Comparison of ENCODE assay signal across 6 cellular contexts in the genomic region with DNA sequence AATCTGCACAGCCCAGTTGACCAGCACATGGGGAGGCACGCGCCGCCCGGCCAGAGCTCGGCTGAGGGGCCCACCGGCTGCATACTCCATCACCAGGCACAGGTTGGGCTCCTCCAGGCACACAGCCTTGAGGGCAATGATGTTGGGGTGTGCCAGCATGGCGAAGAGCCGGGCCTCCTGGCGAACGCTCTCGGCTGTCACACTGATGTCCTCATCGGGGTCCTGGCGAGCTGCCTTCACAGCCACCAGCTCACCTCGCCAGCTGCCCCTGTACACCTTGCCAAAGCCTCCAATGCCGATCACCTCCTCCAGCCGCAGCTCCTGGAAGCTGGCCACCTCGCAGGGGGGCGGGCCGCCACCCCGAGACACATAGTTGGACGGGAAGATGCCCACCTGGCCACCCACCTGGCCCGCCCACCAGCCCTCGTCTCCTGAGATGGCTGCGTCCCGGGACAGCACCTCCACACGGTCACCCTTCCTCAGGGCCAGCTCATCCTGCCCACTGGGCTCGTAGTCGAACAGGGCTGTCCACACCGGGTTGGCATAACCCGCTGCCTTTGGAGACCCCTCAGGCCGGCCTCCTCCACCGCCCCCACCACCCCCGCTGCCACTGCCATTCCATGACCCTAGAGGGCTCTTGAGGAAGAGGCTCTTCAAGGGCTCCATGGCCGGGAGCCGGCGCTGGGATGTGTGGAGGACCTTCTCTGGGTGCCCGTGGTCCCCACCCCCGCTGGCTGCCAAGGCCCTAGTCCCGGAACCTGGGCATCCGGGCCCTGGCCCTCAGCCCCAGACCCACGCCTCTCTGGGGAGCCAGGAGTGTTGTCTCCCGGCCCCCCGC. TPM values are rescaled to one million over a fixed set of nuclear protein-coding genes. Genes with fewer than 3 reads are reported as not detected.
DNase-seq lines count a peak whose midpoint lies in the region; ATAC-seq and TF ChIP-seq lines count a peak whose summit lies in the region.

No MANE protein-coding gene starts in this region.

- H3K4me3 Mint-ChIP-seq in IgD-negative memory B cell (peak overlapping the region; percentile 89 to 97 (median 95)), brain (peak overlapping the region; percentile 80 to 95 (median 87))
- H3K4me3 Mint-ChIP-seq in natural killer cell treated with Interleukin-12 subunit alpha and Interleukin-12 subunit beta and Interleukin-15 and Interleukin-18, amount 100 ng/mL, for 72 hours = peak overlapping the region; percentile 91

- no peak for ATAC-seq in natural killer cell treated with Interleukin-12 subunit alpha and Interleukin-12 subunit beta and Interleukin-15 and Interleukin-18, amount 100 ng/mL, for 72 hours

- H3K36me3 Mint-ChIP-seq in IgD-negative memory B cell (no peaks in the 10 kb centered on the region), brain (no peaks in the 10 kb centered on the region)
- peaks cover 10% of the 10 kb centered on the region for H3K36me3 Mint-ChIP-seq in natural killer cell treated with Interleukin-12 subunit alpha and Interleukin-12 subunit beta and Interleukin-15 and Interleukin-18, amount 100 ng/mL, for 72 hours

- no peak for TF ChIP-seq CTCF in brain (conservative IDR thresholded peaks at IDR 0.05)

- H3K27ac Mint-ChIP-seq in IgD-negative memory B cell (peak overlapping the region; percentile 81 to 86 (median 82)), brain (peak overlapping the region in 3 of 5 experiments; percentile 48 to 89 (median 51))
- H3K27ac Mint-ChIP-seq in natural killer cell treated with Interleukin-12 subunit alpha and Interleukin-12 subunit beta and Interleukin-15 and Interleukin-18, amount 100 ng/mL, for 72 hours = peak overlapping the region; percentile 75 to 92

- peaks cover 1% of the 10 kb centered on the region for H3K27me3 Mint-ChIP-seq in IgD-negative memory B cell
- peaks cover 4% of the 10 kb centered on the region for H3K27me3 Mint-ChIP-seq in brain
- H3K27me3 Mint-ChIP-seq in natural killer cell treated with Interleukin-12 subunit alpha and Interleukin-12 subunit beta and Interleukin-15 and Interleukin-18, amount 100 ng/mL, for 72 hours = no peaks in the 10 kb centered on the region

- H3K9me3 Mint-ChIP-seq in IgD-negative memory B cell (no peaks in the 10 kb centered on the region), brain (peaks cover 0 to 8% (median 0%) of the 10 kb centered on the region in 5 experiments)
- no peaks in the 10 kb centered on the region for H3K9me3 Mint-ChIP-seq in natural killer cell treated with Interleukin-12 subunit alpha and Interleukin-12 subunit beta and Interleukin-15 and Interleukin-18, amount 100 ng/mL, for 72 hours

- peaks cover 10 to 41% (median 28%) of the 10 kb centered on the region in 3 donors for H3K4me1 Mint-ChIP-seq in IgD-negative memory B cell
- H3K4me1 Mint-ChIP-seq in brain = peaks cover 67% of the 10 kb centered on the region
- H3K4me1 Mint-ChIP-seq in natural killer cell treated with Interleukin-12 subunit alpha and Interleukin-12 subunit beta and Interleukin-15 and Interleukin-18, amount 100 ng/mL, for 72 hours (ENCODE audit: low read depth in 2 of 2) = peaks cover 39 to 44% of the 10 kb centered on the region in 2 donors

- no peak for DNase-seq in natural killer cell treated with Interleukin-12 subunit alpha and Interleukin-12 subunit beta and Interleukin-15 and Interleukin-18, amount 100 ng/mL, for 72 hours (ENCODE audit: low spot score)
- no peak for DNase-seq in kidney glomerular epithelial cell (lab: John Stamatoyannopoulos, UW)
- DNase-seq in putamen (ENCODE audit: low spot score) = no peak
- no peak for DNase-seq in cortex of kidney (lab: John Stamatoyannopoulos, UW)

RNA-seq across cellular contexts. Expression of a gene that starts 0.7 kb away (rescaled TPM):
- polyA plus RNA-seq in IgD-negative memory B cell = 26.5 TPM
- 79.2 TPM for polyA plus RNA-seq in brain (ENCODE audit: insufficient read depth, low read depth, low replicate concordance)
- total RNA-seq in natural killer cell treated with Interleukin-12 subunit alpha and Interleukin-12 subunit beta and Interleukin-15 and Interleukin-18, amount 100 ng/mL, for 72 hours = 10 to 100 TPM; 81.1 to 83.3 TPM

RNA-seq across cellular contexts. Expression of a gene that starts 2.3 kb away (rescaled TPM):
- polyA plus RNA-seq in IgD-negative memory B cell = 6.8 TPM
- 29.6 TPM for polyA plus RNA-seq in brain (ENCODE audit: insufficient read depth, low read depth, low replicate concordance)
- total RNA-seq in natural killer cell treated with Interleukin-12 subunit alpha and Interleukin-12 subunit beta and Interleukin-15 and Interleukin-18, amount 100 ng/mL, for 72 hours = 10 to 100 TPM; 65.1 to 96.9 TPM

RNA-seq across cellular contexts. Expression of a gene that starts 17.7 kb away (rescaled TPM):
- polyA plus RNA-seq in IgD-negative memory B cell (not detected), brain (ENCODE audit: insufficient read depth, low read depth, low replicate concordance) (0.68 TPM)
- 1 to 10 TPM; 2.3 to 2.8 TPM for total RNA-seq in natural killer cell treated with Interleukin-12 subunit alpha and Interleukin-12 subunit beta and Interleukin-15 and Interleukin-18, amount 100 ng/mL, for 72 hours

RNA-seq across cellular contexts. Expression of a gene that starts 24.6 kb away (rescaled TPM):
- polyA plus RNA-seq in IgD-negative memory B cell = 253 TPM
- 33.7 TPM for polyA plus RNA-seq in brain (ENCODE audit: insufficient read depth, low read depth, low replicate concordance)
- total RNA-seq in natural killer cell treated with Interleukin-12 subunit alpha and Interleukin-12 subunit beta and Interleukin-15 and Interleukin-18, amount 100 ng/mL, for 72 hours = 100 to 1,000 TPM; 139 to 140 TPM

RNA-seq across cellular contexts. Expression of a gene that starts 37.5 kb away (rescaled TPM):
- polyA plus RNA-seq in IgD-negative memory B cell (16.1 TPM), brain (ENCODE audit: insufficient read depth, low read depth, low replicate concordance) (8.2 TPM)
- total RNA-seq in natural killer cell treated with Interleukin-12 subunit alpha and Interleukin-12 subunit beta and Interleukin-15 and Interleukin-18, amount 100 ng/mL, for 72 hours = 100 to 1,000 TPM; 156 to 188 TPM
